8 cellular contexts compared by ENCODE assay signal in the genomic region with DNA sequence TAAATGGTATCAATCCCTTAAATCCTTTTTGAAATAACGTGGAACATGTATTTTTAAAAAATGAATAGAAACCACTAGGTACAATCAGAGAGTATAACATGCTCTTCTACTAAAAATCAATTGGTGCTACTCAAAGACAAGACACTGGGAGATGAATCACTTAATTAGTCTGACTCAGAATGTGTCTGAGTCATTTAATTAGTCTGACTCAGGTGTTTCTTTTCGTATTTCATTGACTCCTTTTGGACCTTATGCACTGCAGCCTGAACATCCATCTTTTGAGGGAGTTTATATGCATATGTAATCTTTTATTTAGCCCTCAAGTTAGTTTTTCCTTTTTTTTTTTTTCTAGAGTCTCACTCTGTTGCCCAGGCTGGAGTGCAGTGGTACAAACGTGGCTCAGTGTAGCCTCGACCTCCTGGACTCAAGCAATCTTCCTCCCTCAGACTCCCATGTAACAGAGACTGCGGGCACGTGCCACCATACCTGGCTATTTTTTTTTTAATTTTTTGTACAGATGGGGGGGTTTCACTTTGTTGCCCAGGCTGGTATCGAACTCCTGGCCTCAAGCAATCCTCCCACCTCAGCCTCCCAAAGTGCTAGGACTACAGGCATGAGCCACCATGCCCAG. TPM values are rescaled to one million over a fixed set of nuclear protein-coding genes. Genes with fewer than 3 reads are reported as not detected.
DNase-seq lines count a peak whose midpoint lies in the region; ATAC-seq and TF ChIP-seq lines count a peak whose summit lies in the region.

No MANE protein-coding gene starts in this region.

- no peaks in the 10 kb centered on the region for H3K27me3 ChIP-seq in trophoblast cell (ENCODE audit: insufficient read depth, low read length)
- no peaks in the 10 kb centered on the region for H3K27me3 ChIP-seq in upper lobe of right lung

- no peaks in the 10 kb centered on the region for H3K9me3 Mint-ChIP-seq in activated B cell treated with CpG ODN at 0.5 μM for 24 hours

- H4K12ac ChIP-seq in trophoblast cell (ENCODE audit: low read depth, low read length): no peak overlapping the region

- H3K4me1 Mint-ChIP-seq in activated B cell treated with CpG ODN at 0.5 μM for 24 hours: peaks cover 11% of the 10 kb centered on the region

- no peak overlapping the region for H3K18ac ChIP-seq in trophoblast cell (ENCODE audit: low read length)

- H4K8ac ChIP-seq in trophoblast cell (ENCODE audit: low read depth, low read length): no peak overlapping the region

- H3K9ac ChIP-seq in trophoblast cell (ENCODE audit: low read length): no peak overlapping the region

- H3K79me2 ChIP-seq in trophoblast cell (ENCODE audit: control insufficient read depth, insufficient read depth, low read length, poor library complexity): no peaks in the 10 kb centered on the region

- H3K9me3 ChIP-seq in trophoblast cell (ENCODE audit: insufficient read depth, low read depth, low read length): no peaks in the 10 kb centered on the region
- H3K9me3 ChIP-seq in upper lobe of right lung: no peaks in the 10 kb centered on the region

- H3K4me3 ChIP-seq in trophoblast cell (ENCODE audit: low read depth, low read length) (no peak overlapping the region), upper lobe of right lung (no peak overlapping the region)

- H3K23ac ChIP-seq in trophoblast cell (ENCODE audit: low read length): no peak overlapping the region

- H3K27ac ChIP-seq in trophoblast cell (ENCODE audit: low read depth, low read length) (no peak overlapping the region), upper lobe of right lung (no peak overlapping the region)

- DNase-seq in activated B cell treated with CpG ODN at 0.5 μM for 24 hours (no peak), trophoblast cell (peak; percentile 16 to 72), upper lobe of right lung (no peak), GDM1 (lab: John Stamatoyannopoulos, UW) (no peak)

- H3K4me2 ChIP-seq in trophoblast cell (ENCODE audit: low read length): no peak overlapping the region

- H2AFZ ChIP-seq in trophoblast cell (ENCODE audit: insufficient read depth, low read length, poor library complexity): no peak overlapping the region

- H3K27ac Mint-ChIP-seq in activated B cell treated with CpG ODN at 0.5 μM for 24 hours: no peak overlapping the region

- peaks cover 51% of the 10 kb centered on the region for H3K36me3 Mint-ChIP-seq in activated B cell treated with CpG ODN at 0.5 μM for 24 hours (ENCODE audit: low read depth)

- H3K4me1 ChIP-seq in trophoblast cell (ENCODE audit: control insufficient read depth in 1 of 2, insufficient read depth in 2 of 2, low read length in 2 of 2) (no peaks in the 10 kb centered on the region), upper lobe of right lung (no peaks in the 10 kb centered on the region)

- CTCF ChIA-PET in activated B cell treated with CpG ODN at 0.5 μM for 24 hours (lab: Charles Lee): no interaction called here

- no peaks in the 10 kb centered on the region for H3K27me3 Mint-ChIP-seq in activated B cell treated with CpG ODN at 0.5 μM for 24 hours

- no peak overlapping the region for H2BK12ac ChIP-seq in trophoblast cell (ENCODE audit: low read length)

- no peaks in the 10 kb centered on the region for H3K79me1 ChIP-seq in trophoblast cell (ENCODE audit: low read length)

- H3K36me3 ChIP-seq in trophoblast cell (ENCODE audit: control insufficient read depth in 1 of 2, insufficient read depth in 2 of 2, low read length in 2 of 2) (no peaks in the 10 kb centered on the region), upper lobe of right lung (peaks cover 27% of the 10 kb centered on the region)

- WGBS in trophoblast cell (ENCODE audit: extremely low coverage, insufficient coverage, insufficient read length): no CpG with 5 or more reads among the region's 7 CpGs

- intact Hi-C loops in activated B cell treated with CpG ODN at 0.5 μM for 24 hours (cut with micrococcal nuclease) (no loop called here), upper lobe of right lung (cut with DNase I) (no loop called here)

- no peak overlapping the region for H3K4me3 Mint-ChIP-seq in activated B cell treated with CpG ODN at 0.5 μM for 24 hours

- no peak overlapping the region for H4K91ac ChIP-seq in trophoblast cell (ENCODE audit: low read depth, low read length)

- ATAC-seq in GM18508 (IDR thresholded peaks at IDR 0.05; ENCODE audit: insufficient read depth, unreplicated experiment) (peak; percentile 71), HG02870 (IDR thresholded peaks at IDR 0.05; ENCODE audit: unreplicated experiment) (peak; percentile 94), activated B cell treated with CpG ODN at 0.5 μM for 24 hours (ENCODE audit: low read depth) (peak; percentile 66), upper lobe of right lung (no peak), GM21825 (IDR thresholded peaks at IDR 0.05; ENCODE audit: unreplicated experiment) (no peak), GM19397 (IDR thresholded peaks at IDR 0.05; ENCODE audit: unreplicated experiment) (no peak)

- no peak overlapping the region for H3K4ac ChIP-seq in trophoblast cell (ENCODE audit: low read depth, low read length)

- H2BK120ac ChIP-seq in trophoblast cell (ENCODE audit: insufficient read depth, low read length, poor library complexity): no peak overlapping the region

- no peak overlapping the region for H3K14ac ChIP-seq in trophoblast cell (ENCODE audit: low read length)

- no peak overlapping the region for H2BK5ac ChIP-seq in trophoblast cell (ENCODE audit: low read depth, low read length, poor library complexity)

- POLR2A ChIA-PET in activated B cell treated with CpG ODN at 0.5 μM for 24 hours (lab: Charles Lee): no interaction called here

- no peak overlapping the region for H2AK5ac ChIP-seq in trophoblast cell (ENCODE audit: low read length)

- TF ChIP-seq CTCF in activated B cell treated with CpG ODN at 0.5 μM for 24 hours (IDR thresholded peaks at IDR 0.05) (no peak), upper lobe of right lung (IDR thresholded peaks at IDR 0.05) (no peak)

RNA-seq across cellular contexts. Expression of a gene that starts 26.5 kb away (rescaled TPM):
- total RNA-seq in activated B cell treated with CpG ODN at 0.5 μM for 24 hours (75.6 and 82.4 TPM in 2 replicates), upper lobe of right lung (65.5 TPM)
- polyA plus RNA-seq in trophoblast cell (2013): 30.1 and 30.7 TPM in 2 replicates

Comparison
In these comparisons a context has a peak if more than half of its experiments do, and no peak if none do; other contexts are left out.
1. ATAC-seq: peak in GM18508 (single experiment), HG02870 (single experiment) and activated B cell treated with CpG ODN at 0.5 μM for 24 hours (single experiment); none in upper lobe of right lung (single experiment), GM21825 (single experiment) and GM19397 (single experiment).
2. DNase-seq: peak in trophoblast cell (2 of 2); none in activated B cell treated with CpG ODN at 0.5 μM for 24 hours (single experiment), upper lobe of right lung (single experiment) and GDM1 (single experiment).